Comparison of ENCODE assay signal across 10 cellular contexts in the genomic region with DNA sequence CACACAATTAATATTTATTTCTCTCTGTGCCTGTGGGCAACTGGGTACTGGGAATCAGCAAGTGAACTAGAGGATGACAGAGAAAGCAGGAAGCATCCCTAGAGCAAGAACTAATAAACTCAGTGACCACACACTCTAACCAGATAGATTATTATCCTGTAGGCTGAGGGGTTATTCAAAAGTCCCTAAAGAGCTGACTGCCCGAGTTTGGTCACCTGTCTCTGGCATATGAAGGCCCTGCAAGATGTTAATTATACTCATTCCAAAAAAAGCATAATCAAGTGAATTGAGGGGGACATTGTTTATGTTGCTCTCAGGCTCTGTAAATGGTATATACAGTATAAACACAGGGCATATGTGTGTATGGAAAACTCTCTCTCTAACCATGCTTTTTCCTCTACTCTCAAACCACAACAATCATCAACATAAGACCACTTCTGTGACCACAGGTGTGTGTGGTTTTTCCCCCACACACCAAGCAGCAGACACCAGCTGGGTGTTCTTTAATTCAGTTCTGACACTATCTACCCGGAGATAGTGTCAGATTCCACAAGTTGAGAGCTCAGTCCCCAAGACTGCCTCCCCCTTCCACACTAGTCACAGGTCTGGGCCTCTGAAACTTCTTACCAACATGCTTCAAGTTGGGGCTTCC. TPM values are rescaled to one million over a fixed set of nuclear protein-coding genes. Genes with fewer than 3 reads are reported as not detected.
DNase-seq lines count a peak whose midpoint lies in the region; ATAC-seq and TF ChIP-seq lines count a peak whose summit lies in the region.
"Had no signal": no experiment of that assay in that cellular context is flagged by ENCODE, and none has a peak within 500 bp of the region (broad histone marks: within the 10 kb centered on the region; RNA-seq: fewer than 3 reads in every experiment).

No MANE protein-coding gene starts in this region.

- peak overlapping the region; percentile 17 for H3K4me3 Mint-ChIP-seq in activated CD4-positive, alpha-beta memory T cell treated with anti-CD3 and anti-CD28 coated beads for 36 hours

- no peak for TF ChIP-seq CTCF in foreskin fibroblast (IDR thresholded peaks at IDR 0.05; ENCODE audit: low read depth, low read length)

- POLR2A ChIA-PET in activated CD4-positive, alpha-beta memory T cell treated with anti-CD3 and anti-CD28 coated beads for 36 hours (lab: Charles Lee): interaction anchor here (0.8 to 1.8 kb wide), 3 partner anchors 16 to 114 kb away, joined by 3 to 11 read pairs (median 4); a partner anchor contains a TSS

- DNase-seq in activated CD4-positive, alpha-beta memory T cell treated with anti-CD3 and anti-CD28 coated beads for 36 hours: peak; percentile 60
- DNase-seq in stimulated activated CD4-positive, alpha-beta T cell treated with anti-CD3 and anti-CD28 coated beads, Interleukin-2, amount 100 ng/mL, for 48 hours: peak; percentile 10 to 11
- DNase-seq in D341Med (ENCODE audit: low spot score) (no peak), ecto neural progenitor cell (ENCODE audit: low spot score) (no peak), 8988T (no peak), foreskin fibroblast (no peak)
- DNase-seq: SIG-M5, upper lobe of left lung had no signal

- CTCF ChIA-PET in activated CD4-positive, alpha-beta memory T cell treated with anti-CD3 and anti-CD28 coated beads for 36 hours (lab: Charles Lee): interaction anchor here (0.9 to 1.8 kb wide), 5 partner anchors 16 to 60 kb away, joined by 3 to 4 read pairs (median 3); a partner anchor contains a TSS

- H3K9me3 Mint-ChIP-seq in activated CD4-positive, alpha-beta memory T cell treated with anti-CD3 and anti-CD28 coated beads for 36 hours: peaks cover 10% of the 10 kb centered on the region

- ATAC-seq in GM18870 (IDR thresholded peaks at IDR 0.05; ENCODE audit: unreplicated experiment): peak; percentile 74
- peak; percentile 56 for ATAC-seq in HG02981 (IDR thresholded peaks at IDR 0.05; ENCODE audit: unreplicated experiment)

- intact Hi-C loops in activated CD4-positive, alpha-beta memory T cell treated with anti-CD3 and anti-CD28 coated beads for 36 hours (cut with micrococcal nuclease): loop anchor here (1.0 kb wide), 1 partner anchor 16 kb away; no protein-coding TSS in a partner anchor

- peak overlapping the region; percentile 63 for H3K27ac Mint-ChIP-seq in activated CD4-positive, alpha-beta memory T cell treated with anti-CD3 and anti-CD28 coated beads for 36 hours

- peaks cover 13% of the 10 kb centered on the region for H3K27me3 Mint-ChIP-seq in activated CD4-positive, alpha-beta memory T cell treated with anti-CD3 and anti-CD28 coated beads for 36 hours

- H3K4me1 Mint-ChIP-seq in activated CD4-positive, alpha-beta memory T cell treated with anti-CD3 and anti-CD28 coated beads for 36 hours (ENCODE audit: low read depth): peaks cover 19% of the 10 kb centered on the region

- no peak overlapping the region for H3K4me3 ChIP-seq in foreskin fibroblast (ENCODE audit: low read depth in 1 of 2, low read length in 2 of 2)
- H3K4me3 ChIP-seq: upper lobe of left lung had no signal

- peaks cover 5% of the 10 kb centered on the region for H3K36me3 Mint-ChIP-seq in activated CD4-positive, alpha-beta memory T cell treated with anti-CD3 and anti-CD28 coated beads for 36 hours

RNA-seq across cellular contexts. Expression of a gene that starts 6.2 kb away (rescaled TPM):
- total RNA-seq in activated CD4-positive, alpha-beta memory T cell treated with anti-CD3 and anti-CD28 coated beads for 36 hours: 10 to 100 TPM; 16.5 TPM

RNA-seq across cellular contexts. Expression of a gene that starts 56.2 kb away (rescaled TPM):
- 10 to 100 TPM; 15.9 to 18.7 TPM for total RNA-seq in activated CD4-positive, alpha-beta memory T cell treated with anti-CD3 and anti-CD28 coated beads for 36 hours

Comparison
In these comparisons a context has a peak if more than half of its experiments do, and no peak if none do; other contexts are left out.
1. DNase-seq: peak in activated CD4-positive, alpha-beta memory T cell treated with anti-CD3 and anti-CD28 coated beads for 36 hours (single experiment) and stimulated activated CD4-positive, alpha-beta T cell treated with anti-CD3 and anti-CD28 coated beads, Interleukin-2, amount 100 ng/mL, for 48 hours (2 of 2); none in D341Med (single experiment), ecto neural progenitor cell (single experiment), 8988T (single experiment) and foreskin fibroblast (0 of 2).